11 cellular contexts compared by ENCODE assay signal in the genomic region with DNA sequence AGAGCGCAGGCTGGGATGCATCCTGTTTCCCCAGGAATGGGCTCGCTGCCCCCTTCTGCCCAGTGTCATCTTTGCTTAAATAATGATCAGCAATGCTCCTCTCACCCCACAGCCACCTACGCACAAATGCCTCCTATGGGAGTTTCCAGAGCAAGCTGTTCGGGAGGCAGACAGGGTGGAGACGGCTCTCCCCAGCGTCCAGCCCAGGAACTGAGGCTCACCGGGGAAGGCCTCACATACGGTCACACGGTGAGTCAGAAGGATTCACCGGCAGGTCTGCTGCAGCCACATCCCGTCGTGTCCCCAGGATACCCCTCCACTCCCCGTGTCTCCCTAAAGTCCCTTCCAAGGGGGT. TPM values are rescaled to one million over a fixed set of nuclear protein-coding genes. Genes with fewer than 3 reads are reported as not detected.
A peak's percentile ranks its signal among the peaks of the same experiment; 100 is the strongest.
DNase-seq lines count a peak whose midpoint lies in the region; ATAC-seq and TF ChIP-seq lines count a peak whose summit lies in the region.
"Had no signal": no experiment of that assay in that cellular context is flagged by ENCODE, and none has a peak within 500 bp of the region (broad histone marks: within the 10 kb centered on the region; RNA-seq: fewer than 3 reads in every experiment).

No MANE protein-coding gene starts in this region.

- H4K5ac ChIP-seq in mesendoderm (ENCODE audit: low read length) = no peak overlapping the region

- no peak overlapping the region for H4K8ac ChIP-seq in mesendoderm (ENCODE audit: low read depth, low read length)

- no peaks in the 10 kb centered on the region for H3K36me3 ChIP-seq in HUES48 (ENCODE audit: control insufficient read depth, insufficient read depth, low read length)
- no peaks in the 10 kb centered on the region for H3K36me3 ChIP-seq in mesendoderm (ENCODE audit: control insufficient read depth, insufficient read depth, low read length)

- no peak overlapping the region for H2BK15ac ChIP-seq in mesendoderm (replicated peaks; ENCODE audit: low read depth)

- no peak overlapping the region for H3K18ac ChIP-seq in mesendoderm (ENCODE audit: low read length)

- H3K4me3 ChIP-seq in HUES48 (ENCODE audit: low read depth, low read length) (no peak overlapping the region), mesendoderm (ENCODE audit: low read length) (no peak overlapping the region)

- no peak overlapping the region for H3K4me2 ChIP-seq in mesendoderm (ENCODE audit: low read length)

- no peaks in the 10 kb centered on the region for H3K79me1 ChIP-seq in mesendoderm (ENCODE audit: low read length)

- no peak overlapping the region for H3K4ac ChIP-seq in mesendoderm (ENCODE audit: low read depth, low read length)

- H3K56ac ChIP-seq in mesendoderm (ENCODE audit: low read length) = peak overlapping the region; percentile 67

- DNase-seq in Daoy (ENCODE audit: low read depth) (peak; percentile 87), astrocyte of the hippocampus (ENCODE audit: low read depth, low spot score) (peak; percentile 74), mesendoderm (peak; percentile 66), NCI-H2196 treated with DMSO at 0.1 percent for 48 hours (lab: John Stamatoyannopoulos, UW; ENCODE audit: unreplicated experiment) (no peak)
- DNase-seq in stimulated activated CD4-positive, alpha-beta T cell treated with anti-CD3 and anti-CD28 coated beads, Interleukin-4, amount 100 ng/mL, for 4 hours = no peak
- DNase-seq: naive B cell, NCI-H1694 had no signal

- no peaks in the 10 kb centered on the region for H3K79me2 ChIP-seq in mesendoderm (ENCODE audit: control insufficient read depth, insufficient read depth, low read length)

- no peak overlapping the region for H2AK5ac ChIP-seq in mesendoderm (ENCODE audit: low read length)

- H3K9ac ChIP-seq in HUES48 (ENCODE audit: low read depth, low read length) (no peak overlapping the region), mesendoderm (ENCODE audit: low read length) (peak overlapping the region; percentile 33)

- H2BK5ac ChIP-seq in mesendoderm (ENCODE audit: low read length) = no peak overlapping the region

- ATAC-seq in GM18505 (IDR thresholded peaks at IDR 0.05; ENCODE audit: unreplicated experiment) (no peak), GM21423 (IDR thresholded peaks at IDR 0.05; ENCODE audit: unreplicated experiment) (no peak)

- H3K23ac ChIP-seq in mesendoderm (ENCODE audit: low read length) = no peak overlapping the region

- H3K27ac ChIP-seq in HUES48 (ENCODE audit: low read depth, low read length) (peak overlapping the region; percentile 20), mesendoderm (ENCODE audit: low read depth, low read length) (no peak overlapping the region)

- peaks cover 5% of the 10 kb centered on the region for H3K9me3 ChIP-seq in HUES48 (ENCODE audit: control insufficient read depth, insufficient read depth, low read length)

- peaks cover 20% of the 10 kb centered on the region for H3K4me1 ChIP-seq in HUES48 (ENCODE audit: control insufficient read depth, insufficient read depth, low read length)
- H3K4me1 ChIP-seq in mesendoderm (ENCODE audit: control insufficient read depth, low read depth, low read length) = peaks cover 13% of the 10 kb centered on the region

- no peak for TF ChIP-seq POLR2A in GM18505 (IDR thresholded peaks at IDR 0.05; ENCODE audit: borderline replicate concordance, extremely low read depth, insufficient read depth, insufficient read length)

- no CpG with 5 or more reads among the region's 13 CpGs for WGBS in mesendoderm (ENCODE audit: extremely low coverage, insufficient coverage, low lambda C conversion rate)

- H2BK120ac ChIP-seq in mesendoderm (ENCODE audit: low read depth, low read length) = no peak overlapping the region

- H3K27me3 ChIP-seq in HUES48 (ENCODE audit: control insufficient read depth, insufficient read depth, low read length) (no peaks in the 10 kb centered on the region), mesendoderm (ENCODE audit: insufficient read depth, low read length, poor library complexity) (no peaks in the 10 kb centered on the region)

RNA-seq across cellular contexts. Expression of gene RUNX3, which starts 40.3 kb away (rescaled TPM):
- 5.5 and 5.6 TPM in 2 replicates for total RNA-seq in Daoy (2014; rRNA removed; shearing (Covaris generic))
- 0.53 TPM for polyA plus RNA-seq in mesendoderm (2013, experiment 1 of 2)
- polyA plus RNA-seq in mesendoderm (2013, experiment 2 of 2) = 0.67 TPM
- total RNA-seq: frontal cortex had no signal

Comparison
In these comparisons a context has a peak if more than half of its experiments do, and no peak if none do; other contexts are left out.
1. DNase-seq: peak in Daoy (single experiment), astrocyte of the hippocampus (single experiment) and mesendoderm (single experiment); none in NCI-H2196 treated with DMSO at 0.1 percent for 48 hours (single experiment) and stimulated activated CD4-positive, alpha-beta T cell treated with anti-CD3 and anti-CD28 coated beads, Interleukin-4, amount 100 ng/mL, for 4 hours (0 of 2).